Comparison of ENCODE assay signal across 8 cellular contexts in genomic region chr7:100568936-100569844, GRCh38. TPM values are rescaled to one million over a fixed set of nuclear protein-coding genes. Genes with fewer than 3 reads are reported as not detected.
DNase-seq lines count a peak whose midpoint lies in the region; ATAC-seq, FAIRE-seq and TF ChIP-seq lines count a peak whose summit lies in the region.

No MANE protein-coding gene starts in this region.

- H3K4me3 ChIP-seq in HFF-Myc (replicated peaks; ENCODE audit: low read depth, low read length) (no peak overlapping the region), SJSA1 (peak overlapping the region; percentile 17; the same call in 1 of the 2 replicates), astrocyte (ENCODE audit: insufficient read depth, low read depth, low read length) (peak overlapping the region; percentile 46), iPS-11a (ENCODE audit: low read depth, low read length) (peak overlapping the region; percentile 17), skeletal muscle cell (ENCODE audit: low read depth, low read length) (peak overlapping the region; percentile 40)

- FAIRE-seq in astrocyte (lab: Jason Lieb, UNC) = no peak

- peak; percentile 45 for TF ChIP-seq CTCF in CD4-positive, alpha-beta T cell (IDR thresholded peaks at IDR 0.05)
- TF ChIP-seq CTCF in HFF-Myc (IDR thresholded peaks at IDR 0.05; ENCODE audit: low read depth, low read length, missing control alignments) (peak; percentile 32), astrocyte (IDR thresholded peaks at IDR 0.05; ENCODE audit: insufficient read depth, low read depth, low read length) (peak; percentile 15)

- CTCF ChIA-PET in CD4-positive, alpha-beta T cell (lab: Charles Lee) = interaction anchor here (0.6 to 2.1 kb wide), 4 partner anchors 9 to 23 kb away, joined by 3 to 8 read pairs (median 4); partner anchors contain the start of genes FBXO24 and LRCH4

- H2AFZ ChIP-seq in astrocyte (ENCODE audit: low read depth, low read length) = peak overlapping the region; percentile 78

- peak in 6 of 10 experiments; percentile 30 to 54 (median 40) for DNase-seq in CD4-positive, alpha-beta T cell
- DNase-seq in HFF-Myc (ENCODE audit: extremely low read depth, low read depth) (no peak), SJSA1 (ENCODE audit: low read depth in 1 of 2, low spot score in 2 of 2) (peak; percentile 48 to 71), astrocyte (ENCODE audit: low read depth) (no peak), skeletal muscle cell (ENCODE audit: low read depth) (no peak)

- H3K9ac ChIP-seq in astrocyte (ENCODE audit: low read length) = peak overlapping the region; percentile 44

- H3K9me3 ChIP-seq in CD4-positive, alpha-beta T cell (ENCODE audit: control insufficient read depth, low read length) = no peaks in the 10 kb centered on the region
- 0 out of 2 replicates have a peak, but pooled peaks cover 3% of the 10 kb centered on the region for H3K9me3 ChIP-seq in SJSA1 (replicated peaks)
- no peaks in the 10 kb centered on the region for H3K9me3 ChIP-seq in astrocyte (ENCODE audit: insufficient read depth, low read depth, low read length)

- peaks cover 16% of the 10 kb centered on the region for H3K36me3 Mint-ChIP-seq in CD4-positive, alpha-beta T cell (ENCODE audit: low read depth)
- no peaks in the 10 kb centered on the region for H3K36me3 Mint-ChIP-seq in astrocyte (ENCODE audit: low read depth, unreplicated experiment)

- peak overlapping the region; percentile 22 for H3K27ac ChIP-seq in CD4-positive, alpha-beta T cell (ENCODE audit: low read depth, low read length)
- H3K27ac ChIP-seq in SJSA1 (no peak overlapping the region), astrocyte (ENCODE audit: low read depth, low read length) (no peak overlapping the region)

- peak overlapping the region; percentile 72 for H3K27ac Mint-ChIP-seq in CD4-positive, alpha-beta T cell
- H3K27ac Mint-ChIP-seq in astrocyte (ENCODE audit: unreplicated experiment) = no peak overlapping the region

- H3K36me3 ChIP-seq in SJSA1 = peaks cover 13% of the 10 kb centered on the region
- H3K36me3 ChIP-seq in astrocyte (ENCODE audit: insufficient read depth, low read length) = no peaks in the 10 kb centered on the region

- ATAC-seq in CD4-positive, alpha-beta T cell (ENCODE audit: poor library complexity) = peak; percentile 28
- ATAC-seq in HG02870 (IDR thresholded peaks at IDR 0.05; ENCODE audit: unreplicated experiment) (no peak), HG02571 (IDR thresholded peaks at IDR 0.05; ENCODE audit: unreplicated experiment) (no peak)

- H3K4me1 ChIP-seq in SJSA1 (replicated peaks) = peaks cover 13% of the 10 kb centered on the region
- H3K4me1 ChIP-seq in astrocyte (ENCODE audit: insufficient read depth, low read length) = peaks cover 29% of the 10 kb centered on the region

- intact Hi-C loops in CD4-positive, alpha-beta T cell (cut with DNase I, micrococcal nuclease) = no loop called here

- H3K79me2 ChIP-seq in astrocyte (ENCODE audit: insufficient read depth, low read length) = no peaks in the 10 kb centered on the region

- no peaks in the 10 kb centered on the region for H3K9me3 Mint-ChIP-seq in CD4-positive, alpha-beta T cell
- no peaks in the 10 kb centered on the region for H3K9me3 Mint-ChIP-seq in astrocyte (ENCODE audit: unreplicated experiment)

- H3K4me3 Mint-ChIP-seq in CD4-positive, alpha-beta T cell = peak overlapping the region; percentile 62
- H3K4me3 Mint-ChIP-seq in astrocyte (ENCODE audit: unreplicated experiment) = no peak overlapping the region

- POLR2A ChIA-PET in CD4-positive, alpha-beta T cell (lab: Charles Lee) = interaction anchor here (0.6 to 6.6 kb wide), 7 partner anchors 16 to 403 kb away, joined by 3 to 92 read pairs (median 4); partner anchors contain the start of genes FBXO24, LRCH4 and ZCWPW1

- H3K4me1 Mint-ChIP-seq in CD4-positive, alpha-beta T cell (ENCODE audit: low read depth) = peaks cover 34% of the 10 kb centered on the region
- H3K4me1 Mint-ChIP-seq in astrocyte (ENCODE audit: low read depth, unreplicated experiment) = peaks cover 6% of the 10 kb centered on the region

- H3K27me3 ChIP-seq in CD4-positive, alpha-beta T cell (ENCODE audit: control insufficient read depth, insufficient read depth, low read length) = no peaks in the 10 kb centered on the region
- peaks cover 17% of the 10 kb centered on the region for H3K27me3 ChIP-seq in SJSA1 (replicated peaks)
- no peaks in the 10 kb centered on the region for H3K27me3 ChIP-seq in astrocyte (ENCODE audit: insufficient read depth, low read length)

- no peaks in the 10 kb centered on the region for H4K20me1 ChIP-seq in astrocyte (ENCODE audit: insufficient read depth, low read length)

- no peaks in the 10 kb centered on the region for H3K27me3 Mint-ChIP-seq in CD4-positive, alpha-beta T cell
- H3K27me3 Mint-ChIP-seq in astrocyte (ENCODE audit: low read depth, unreplicated experiment) = peaks cover 5% of the 10 kb centered on the region

- peak overlapping the region; percentile 81 for H3K4me2 ChIP-seq in astrocyte (ENCODE audit: low read length)

RNA-seq across cellular contexts. Expression of gene SAP25, which starts 4.5 kb away (rescaled TPM):
- total RNA-seq in CD4-positive, alpha-beta T cell = 10 to 100 TPM; 52.0 to 53.4 TPM
- total RNA-seq in SJSA1 (2014; rRNA removed; shearing (Covaris generic)) = 0.60 TPM in 1 of 2 replicates, not detected in the other
- total RNA-seq in astrocyte = 1.4 and 1.9 TPM in 2 replicates

RNA-seq across cellular contexts. Expression of gene LRCH4, which starts 16.7 kb away (rescaled TPM):
- 100 to 1,000 TPM; 313 to 317 TPM for total RNA-seq in CD4-positive, alpha-beta T cell
- total RNA-seq in SJSA1 (2014; rRNA removed; shearing (Covaris generic)) = 17.0 and 19.5 TPM in 2 replicates
- 52.7 and 62.5 TPM in 2 replicates for total RNA-seq in astrocyte

RNA-seq across cellular contexts. Expression of gene FBXO24, which starts 16.9 kb away (rescaled TPM):
- under 1 TPM; 0.66 to 0.78 TPM for total RNA-seq in CD4-positive, alpha-beta T cell
- total RNA-seq in SJSA1 (2014; rRNA removed; shearing (Covaris generic)) = 0.13 TPM in 1 of 2 replicates, not detected in the other
- 0.17 and 0.52 TPM in 2 replicates for total RNA-seq in astrocyte

RNA-seq across cellular contexts. Expression of gene AGFG2, which starts 30.2 kb away (rescaled TPM):
- 1 to 10 TPM; 6.6 to 9.9 TPM for total RNA-seq in CD4-positive, alpha-beta T cell
- total RNA-seq in SJSA1 (2014; rRNA removed; shearing (Covaris generic)) = 15.6 and 24.2 TPM in 2 replicates
- 6.2 and 7.1 TPM in 2 replicates for total RNA-seq in astrocyte

RNA-seq across cellular contexts. Expression of gene PCOLCE, which starts 33.0 kb away (rescaled TPM):
- 1 to 10 TPM; 6.7 to 7.5 TPM for total RNA-seq in CD4-positive, alpha-beta T cell
- 73.1 and 75.6 TPM in 2 replicates for total RNA-seq in SJSA1 (2014; rRNA removed; shearing (Covaris generic))
- 10.8 and 15.5 TPM in 2 replicates for total RNA-seq in astrocyte

Comparison
In these comparisons a context has a peak if more than half of its experiments do, and no peak if none do; other contexts are left out.
1. DNase-seq: peak in CD4-positive, alpha-beta T cell (6 of 10) and SJSA1 (2 of 2); none in HFF-Myc (single experiment), astrocyte (single experiment) and skeletal muscle cell (single experiment).
2. RNA of gene SAP25, which starts 4.5 kb away (total RNA-seq): 52.0 to 53.4 TPM in CD4-positive, alpha-beta T cell; 1.4 to 1.9 TPM in astrocyte and 0.60 TPM in SJSA1; every median in the first group is over 10 times any median in the second.
3. Peak in every context shown above with its lines, with median percentiles within 50 percentile points of each other: CTCF ChIP-seq.